15 cellular contexts compared by ENCODE assay signal in genomic region chr2:159229476-159230144, GRCh38. TPM values are rescaled to one million over a fixed set of nuclear protein-coding genes. Genes with fewer than 3 reads are reported as not detected.
DNase-seq lines count a peak whose midpoint lies in the region; ATAC-seq and TF ChIP-seq lines count a peak whose summit lies in the region.
"Had no signal": no experiment of that assay in that cellular context is flagged by ENCODE, and none has a peak within 500 bp of the region (broad histone marks: within the 10 kb centered on the region; RNA-seq: fewer than 3 reads in every experiment).

No MANE protein-coding gene starts in this region.

- H3K79me2 ChIP-seq in DND-41 (ENCODE audit: insufficient read depth, low read length): no peaks in the 10 kb centered on the region

- ATAC-seq in CD8-positive, alpha-beta T cell: no peak
- no peak for ATAC-seq in DND-41 (ENCODE audit: insufficient read depth, low read depth)
- ATAC-seq in left ventricle myocardium superior: peak; percentile 8
- ATAC-seq: HCT116, PC-3 had no signal

- H3K36me3 Mint-ChIP-seq in CD8-positive, alpha-beta T cell: peaks cover 10% of the 10 kb centered on the region
- H3K36me3 Mint-ChIP-seq in nephron progenitor cell (ENCODE audit: low read depth): peaks cover 73% of the 10 kb centered on the region
- H3K36me3 Mint-ChIP-seq in CD8-positive, alpha-beta memory T cell: peaks cover 0 to 4% (median 3%) of the 10 kb centered on the region in 3 donors
- H3K36me3 Mint-ChIP-seq in T-helper 2 cell treated with Interferon-gamma antibody and Interleukin-4, amounts not matched to agents 5 μg/mL and 100 μg/mL, for 36 hours (ENCODE audit: low read depth): peaks cover 2% of the 10 kb centered on the region
- no peaks in the 10 kb centered on the region for H3K36me3 Mint-ChIP-seq in activated CD4-positive, alpha-beta memory T cell treated with anti-CD3 and anti-CD28 coated beads, Interleukin-2, amount 10 ng/mL, durations not matched to agents 7 days and 5 days (ENCODE audit: low read depth)

- intact Hi-C loops in CD8-positive, alpha-beta T cell (cut with DNase I, micrococcal nuclease): no loop called here
- intact Hi-C loops in left ventricle myocardium superior (cut with micrococcal nuclease): no loop called here

- H3K9me3 Mint-ChIP-seq in CD8-positive, alpha-beta T cell: no peaks in the 10 kb centered on the region
- no peaks in the 10 kb centered on the region for H3K9me3 Mint-ChIP-seq in nephron progenitor cell
- no peaks in the 10 kb centered on the region for H3K9me3 Mint-ChIP-seq in CD8-positive, alpha-beta memory T cell
- H3K9me3 Mint-ChIP-seq in T-helper 2 cell treated with Interferon-gamma antibody and Interleukin-4, amounts not matched to agents 5 μg/mL and 100 μg/mL, for 36 hours: no peaks in the 10 kb centered on the region
- no peaks in the 10 kb centered on the region for H3K9me3 Mint-ChIP-seq in activated CD4-positive, alpha-beta memory T cell treated with anti-CD3 and anti-CD28 coated beads, Interleukin-2, amount 10 ng/mL, durations not matched to agents 7 days and 5 days

- no peaks in the 10 kb centered on the region for H3K9me3 ChIP-seq in CD8-positive, alpha-beta T cell (ENCODE audit: low read length)
- no peaks in the 10 kb centered on the region for H3K9me3 ChIP-seq in DND-41 (ENCODE audit: insufficient read depth, low read length, severe bottlenecking)
- no peaks in the 10 kb centered on the region for H3K9me3 ChIP-seq in CD8-positive, alpha-beta memory T cell (ENCODE audit: low read length)

- H3K27ac ChIP-seq in CD8-positive, alpha-beta T cell (ENCODE audit: low read depth, low read length): no peak overlapping the region
- H3K27ac ChIP-seq in DND-41 (ENCODE audit: low read length): peak overlapping the region; percentile 51
- H3K27ac ChIP-seq in CD8-positive, alpha-beta memory T cell (ENCODE audit: low read depth, low read length): no peak overlapping the region
- H3K27ac ChIP-seq: SK-N-MC had no signal

- no peak overlapping the region for H2AFZ ChIP-seq in DND-41 (ENCODE audit: low read depth, low read length)

- no peaks in the 10 kb centered on the region for H3K27me3 ChIP-seq in CD8-positive, alpha-beta T cell (ENCODE audit: insufficient read depth, low read length)
- H3K27me3 ChIP-seq in DND-41 (ENCODE audit: insufficient read depth, low read length, poor library complexity): no peaks in the 10 kb centered on the region
- no peaks in the 10 kb centered on the region for H3K27me3 ChIP-seq in CD8-positive, alpha-beta memory T cell (ENCODE audit: insufficient read depth, low read length, poor library complexity, severe bottlenecking)

- H3K4me3 ChIP-seq in CD8-positive, alpha-beta T cell (ENCODE audit: low read depth, low read length): no peak overlapping the region
- H3K4me3 ChIP-seq in DND-41 (ENCODE audit: low read depth in 1 of 2, low read length in 2 of 2): no peak overlapping the region
- no peak overlapping the region for H3K4me3 ChIP-seq in CD8-positive, alpha-beta memory T cell (ENCODE audit: low read length)
- H3K4me3 ChIP-seq: SK-N-MC had no signal

- DNase-seq in CD8-positive, alpha-beta T cell: no peak
- no peak for DNase-seq in DND-41
- DNase-seq in left ventricle myocardium superior: no peak
- DNase-seq in nephron progenitor cell: no peak
- no peak for DNase-seq in CD8-positive, alpha-beta memory T cell
- DNase-seq in T-helper 2 cell treated with Interferon-gamma antibody and Interleukin-4, amounts not matched to agents 5 μg/mL and 100 μg/mL, for 36 hours (ENCODE audit: low spot score): no peak
- no peak for DNase-seq in activated CD4-positive, alpha-beta memory T cell treated with anti-CD3 and anti-CD28 coated beads, Interleukin-2, amount 10 ng/mL, durations not matched to agents 7 days and 5 days
- DNase-seq: COR-L47, DMS153, NCI-H1105 treated with DMSO at 0.1 percent for 48 hours, NCI-H187 treated with DMSO at 0.1 percent for 48 hours, NCI-H526, PC-3 had no signal

- H3K4me1 Mint-ChIP-seq in CD8-positive, alpha-beta T cell (ENCODE audit: low read depth): peaks cover 47% of the 10 kb centered on the region
- peaks cover 8% of the 10 kb centered on the region for H3K4me1 Mint-ChIP-seq in nephron progenitor cell
- peaks cover 38 to 41% (median 38%) of the 10 kb centered on the region in 3 donors for H3K4me1 Mint-ChIP-seq in CD8-positive, alpha-beta memory T cell
- H3K4me1 Mint-ChIP-seq in T-helper 2 cell treated with Interferon-gamma antibody and Interleukin-4, amounts not matched to agents 5 μg/mL and 100 μg/mL, for 36 hours (ENCODE audit: low read depth): peaks cover 2% of the 10 kb centered on the region
- peaks cover 15% of the 10 kb centered on the region for H3K4me1 Mint-ChIP-seq in activated CD4-positive, alpha-beta memory T cell treated with anti-CD3 and anti-CD28 coated beads, Interleukin-2, amount 10 ng/mL, durations not matched to agents 7 days and 5 days

- H3K4me2 ChIP-seq in DND-41 (ENCODE audit: insufficient read depth, low read length): no peak overlapping the region

- no peak overlapping the region for H3K9ac ChIP-seq in DND-41 (ENCODE audit: low read depth, low read length)

- H4K20me1 ChIP-seq in DND-41 (ENCODE audit: insufficient read depth, low read length): no peaks in the 10 kb centered on the region

- CTCF ChIA-PET in CD8-positive, alpha-beta T cell (lab: Charles Lee): no interaction called here
- CTCF ChIA-PET in CD8-positive, alpha-beta memory T cell (lab: Charles Lee): no interaction called here
- CTCF ChIA-PET in activated CD4-positive, alpha-beta memory T cell treated with anti-CD3 and anti-CD28 coated beads, Interleukin-2, amount 10 ng/mL, durations not matched to agents 7 days and 5 days (lab: Charles Lee): no interaction called here

- POLR2A ChIA-PET in CD8-positive, alpha-beta T cell (lab: Charles Lee): no interaction called here
- POLR2A ChIA-PET in CD8-positive, alpha-beta memory T cell (lab: Charles Lee): no interaction called here
- POLR2A ChIA-PET in activated CD4-positive, alpha-beta memory T cell treated with anti-CD3 and anti-CD28 coated beads, Interleukin-2, amount 10 ng/mL, durations not matched to agents 7 days and 5 days (lab: Charles Lee): no interaction called here

- H3K4me3 Mint-ChIP-seq in CD8-positive, alpha-beta T cell: no peak overlapping the region
- H3K4me3 Mint-ChIP-seq in nephron progenitor cell: no peak overlapping the region
- H3K4me3 Mint-ChIP-seq in CD8-positive, alpha-beta memory T cell: no peak overlapping the region
- H3K4me3 Mint-ChIP-seq in T-helper 2 cell treated with Interferon-gamma antibody and Interleukin-4, amounts not matched to agents 5 μg/mL and 100 μg/mL, for 36 hours: no peak overlapping the region
- H3K4me3 Mint-ChIP-seq in activated CD4-positive, alpha-beta memory T cell treated with anti-CD3 and anti-CD28 coated beads, Interleukin-2, amount 10 ng/mL, durations not matched to agents 7 days and 5 days: no peak overlapping the region

- H3K27ac Mint-ChIP-seq in CD8-positive, alpha-beta T cell: peak overlapping the region; percentile 34
- peak overlapping the region; percentile 80 for H3K27ac Mint-ChIP-seq in nephron progenitor cell
- H3K27ac Mint-ChIP-seq in CD8-positive, alpha-beta memory T cell: peak overlapping the region in 2 of 8 donors; percentile 7 to 59
- no peak overlapping the region for H3K27ac Mint-ChIP-seq in T-helper 2 cell treated with Interferon-gamma antibody and Interleukin-4, amounts not matched to agents 5 μg/mL and 100 μg/mL, for 36 hours
- no peak overlapping the region for H3K27ac Mint-ChIP-seq in activated CD4-positive, alpha-beta memory T cell treated with anti-CD3 and anti-CD28 coated beads, Interleukin-2, amount 10 ng/mL, durations not matched to agents 7 days and 5 days

- no peaks in the 10 kb centered on the region for H3K36me3 ChIP-seq in CD8-positive, alpha-beta T cell (ENCODE audit: insufficient read depth, low read length)
- H3K36me3 ChIP-seq in DND-41 (ENCODE audit: insufficient read depth, low read length): peaks cover 50% of the 10 kb centered on the region
- no peaks in the 10 kb centered on the region for H3K36me3 ChIP-seq in CD8-positive, alpha-beta memory T cell (ENCODE audit: insufficient read depth, low read length)

- no peaks in the 10 kb centered on the region for H3K27me3 Mint-ChIP-seq in CD8-positive, alpha-beta T cell (ENCODE audit: low read depth)
- H3K27me3 Mint-ChIP-seq in nephron progenitor cell (ENCODE audit: low read depth, poor library complexity): no peaks in the 10 kb centered on the region
- peaks cover 0 to 2% of the 10 kb centered on the region in 2 donors for H3K27me3 Mint-ChIP-seq in CD8-positive, alpha-beta memory T cell
- no peaks in the 10 kb centered on the region for H3K27me3 Mint-ChIP-seq in T-helper 2 cell treated with Interferon-gamma antibody and Interleukin-4, amounts not matched to agents 5 μg/mL and 100 μg/mL, for 36 hours (ENCODE audit: low read depth)
- H3K27me3 Mint-ChIP-seq in activated CD4-positive, alpha-beta memory T cell treated with anti-CD3 and anti-CD28 coated beads, Interleukin-2, amount 10 ng/mL, durations not matched to agents 7 days and 5 days: no peaks in the 10 kb centered on the region

- H3K4me1 ChIP-seq in CD8-positive, alpha-beta T cell (ENCODE audit: insufficient read depth, low read length): peaks cover 44% of the 10 kb centered on the region
- H3K4me1 ChIP-seq in DND-41 (ENCODE audit: insufficient read depth, low read length): peaks cover 37% of the 10 kb centered on the region
- H3K4me1 ChIP-seq in CD8-positive, alpha-beta memory T cell (ENCODE audit: insufficient read depth, low read length): peaks cover 31% of the 10 kb centered on the region

- no peak for TF ChIP-seq CTCF in CD8-positive, alpha-beta T cell (IDR thresholded peaks at IDR 0.05)
- TF ChIP-seq CTCF in DND-41 (IDR thresholded peaks at IDR 0.05; ENCODE audit: borderline replicate concordance, extremely low read depth, low read length, poor library complexity, severe bottlenecking) (no peak), nephron progenitor cell (IDR thresholded peaks at IDR 0.05) (no peak)

RNA-seq across cellular contexts. Expression of gene WDSUB1, which starts 56.9 kb away (rescaled TPM):
- 1 to 10 TPM; 3.6 to 4.6 TPM for total RNA-seq in CD8-positive, alpha-beta T cell
- 12.1 TPM for total RNA-seq in left ventricle myocardium superior
- 1 to 10 TPM; 4.4 to 4.6 TPM for total RNA-seq in CD8-positive, alpha-beta memory T cell
- 11.3 TPM for polyA plus RNA-seq in CD8-positive, alpha-beta memory T cell
- total RNA-seq in activated CD4-positive, alpha-beta memory T cell treated with anti-CD3 and anti-CD28 coated beads, Interleukin-2, amount 10 ng/mL, durations not matched to agents 7 days and 5 days: 1 to 10 TPM; 5.6 to 6.0 TPM

Comparison
In these comparisons a context has a peak if more than half of its experiments do, and no peak if none do; other contexts are left out.
1. H3K27ac Mint-ChIP-seq: peak in CD8-positive, alpha-beta T cell (single experiment) and nephron progenitor cell (single experiment); none in T-helper 2 cell treated with Interferon-gamma antibody and Interleukin-4, amounts not matched to agents 5 μg/mL and 100 μg/mL, for 36 hours (single experiment) and activated CD4-positive, alpha-beta memory T cell treated with anti-CD3 and anti-CD28 coated beads, Interleukin-2, amount 10 ng/mL, durations not matched to agents 7 days and 5 days (single experiment).